8 cellular contexts compared by ENCODE assay signal in the genomic region with DNA sequence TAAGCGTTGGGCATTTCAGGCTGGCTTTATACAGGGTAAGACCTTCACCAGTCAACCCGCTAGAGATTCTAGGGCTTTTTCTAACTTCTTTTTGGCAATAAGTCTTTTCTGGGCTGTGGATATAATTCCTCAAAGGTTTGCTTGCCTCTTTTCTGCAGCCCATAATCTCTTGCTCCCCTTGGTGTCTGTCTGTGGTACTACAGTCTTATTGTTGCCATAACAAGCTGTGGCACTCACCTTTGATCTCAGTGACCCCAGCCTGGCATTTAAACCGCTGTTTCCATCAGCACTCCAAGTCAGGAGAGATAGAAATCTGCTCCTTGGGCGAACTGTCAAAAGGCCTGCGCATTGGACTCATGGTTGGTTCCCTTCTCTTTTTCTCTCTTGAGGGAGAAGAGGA. TPM values are rescaled to one million over a fixed set of nuclear protein-coding genes. Genes with fewer than 3 reads are reported as not detected.
DNase-seq lines count a peak whose midpoint lies in the region; ATAC-seq, FAIRE-seq and TF ChIP-seq lines count a peak whose summit lies in the region.

No MANE protein-coding gene starts in this region.

- no peaks in the 10 kb centered on the region for H3K36me3 ChIP-seq in stomach

- no peak for TF ChIP-seq EP300 in stomach (IDR thresholded peaks at IDR 0.05)

- TF ChIP-seq POLR2A in GM12891 (IDR thresholded peaks at IDR 0.05; ENCODE audit: low read depth, low read length) (no peak), stomach (IDR thresholded peaks at IDR 0.05) (no peak)

- no peak overlapping the region for H3K27ac ChIP-seq in stomach

- TF ChIP-seq CTCF in AG04449 (IDR thresholded peaks at IDR 0.05; ENCODE audit: insufficient read depth, low read length, missing control alignments) (peak; percentile 54), epithelial cell of proximal tubule (conservative IDR thresholded peaks at IDR 0.05; ENCODE audit: low read depth, low read length) (peak; percentile 82), stomach (IDR thresholded peaks at IDR 0.05) (peak in 4 of 7 experiments; percentile 8 to 40 (median 26))

- CTCF ChIA-PET in AG04449 (lab: Yijun Ruan, JAX), result interaction anchor here (0.9 to 1.8 kb wide), 6 partner anchors 12 to 31 kb away, joined by 3 to 4 read pairs (median 4); no protein-coding TSS in a partner anchor

- H3K9me3 ChIP-seq in stomach, result peaks cover 0 to 10% (median 5%) of the 10 kb centered on the region in 4 donors

- 60 to 73% (median 65%) methylated on average over 5 of the region's 5 CpGs for WGBS in stomach, 5 donors

- H3K27me3 ChIP-seq in stomach, result no peaks in the 10 kb centered on the region

- POLR2A ChIA-PET in AG04449 (lab: Yijun Ruan, JAX), result no interaction called here

- H3K4me3 ChIP-seq in AG04449 (ENCODE audit: low read depth, low read length), result no peak overlapping the region
- no peak overlapping the region for H3K4me3 ChIP-seq in epithelial cell of proximal tubule (ENCODE audit: low read depth, low read length)
- H3K4me3 ChIP-seq in stomach, result no peak overlapping the region

- no peak for DNase-seq in AG04449 (ENCODE audit: low read depth, low spot score)
- peak; percentile 29 for DNase-seq in GM12891 (ENCODE audit: insufficient read length, low spot score)
- peak; percentile 66 for DNase-seq in NCI-H82 (lab: John Stamatoyannopoulos, UW)
- DNase-seq in epithelial cell of proximal tubule (ENCODE audit: low read depth), result no peak
- no peak for DNase-seq in stomach
- no peak for DNase-seq in HK-2 (ENCODE audit: unreplicated experiment)

- FAIRE-seq in GM12891 (lab: Jason Lieb, UNC), result no peak

- H3K4me1 ChIP-seq in stomach, result no peaks in the 10 kb centered on the region

- intact Hi-C loops in stomach (cut with DNase I; ENCODE audit: low total_unique reads), result no loop called here

- ATAC-seq in GM19328 (IDR thresholded peaks at IDR 0.05; ENCODE audit: unreplicated experiment), result no peak
- ATAC-seq in HG03025 (IDR thresholded peaks at IDR 0.05; ENCODE audit: low FRiP score, unreplicated experiment), result no peak

TF ChIP-seq in GM12891, 5 proteins besides CTCF, POLR2A, EP300 and RAD21:
- TF ChIP-seq TAF1 (IDR thresholded peaks at IDR 0.05; ENCODE audit: low read depth, low read length), result no peak
- TF ChIP-seq PAX5 (IDR thresholded peaks at IDR 0.05; ENCODE audit: insufficient read depth, low read length, severe bottlenecking), result no peak
- TF ChIP-seq POLR2AphosphoS5 (IDR thresholded peaks at IDR 0.05; ENCODE audit: low read depth, low read length), result no peak
- no peak for TF ChIP-seq POU2F2 (IDR thresholded peaks at IDR 0.05; ENCODE audit: low read depth, low read length)

RNA-seq across cellular contexts. Expression of a gene that starts 14.5 kb away (rescaled TPM):
- polyA plus RNA-seq in GM12891 (2012; ENCODE audit: low read depth, missing spikeins), result 31.0 TPM
- 12.9 and 16.4 TPM in 2 replicates for total RNA-seq in epithelial cell of proximal tubule
- total RNA-seq in stomach, result 10 to 100 TPM; 22.2 to 69.2 (median 28.5) TPM
- 10 to 100 TPM; 15.1 to 51.3 (median 17.4) TPM for polyA plus RNA-seq in stomach

RNA-seq across cellular contexts. Expression of a gene that starts 57.6 kb away (rescaled TPM):
- polyA plus RNA-seq in GM12891 (2012; ENCODE audit: low read depth, missing spikeins), result 0.63 TPM
- not detected in 2 replicates for total RNA-seq in epithelial cell of proximal tubule
- total RNA-seq in stomach, result 1 to 10 TPM in 1 of 5 donors, not detected in 4; 1.2 TPM
- polyA plus RNA-seq in stomach, result not detected

Comparison
In these comparisons a context has a peak if more than half of its experiments do, and no peak if none do; other contexts are left out.
1. DNase-seq: peak in GM12891 (single experiment) and NCI-H82 (single experiment); none in AG04449 (single experiment), epithelial cell of proximal tubule (single experiment), stomach (single experiment) and HK-2 (single experiment).
2. CTCF ChIP-seq: peak in every context shown above with its lines; median percentile 82 in epithelial cell of proximal tubule; 54 in AG04449; 26 in stomach.